In genomic region chr1:48676376-48676775, GRCh38 we compare ENCODE assay signal across 27 cellular contexts.
"Had no signal": no experiment of that assay in that cellular context is flagged by ENCODE, and none has a peak within 500 bp of the region (broad histone marks: within the 10 kb centered on the region; RNA-seq: fewer than 3 reads in every experiment).

No MANE protein-coding gene starts in this region.

- H3K9me3 Mint-ChIP-seq: activated naive CD4-positive, alpha-beta T cell treated with anti-CD3 and anti-CD28 coated beads, Interleukin-2, amount 50 U/mL, for 72 hours; activated T-cell treated with anti-CD3 and anti-CD28 coated beads, Interleukin-2, amount 50 U/mL, for 72 hours; central memory CD8-positive, alpha-beta T cell; dendritic cell treated with granulocyte-macrophage colony-stimulating factor and Interleukin-4, amounts not matched to agents 40 ng/mL and 50 ng/mL, for 4 days; natural killer cell; neural progenitor cell had no signal

- DNase-seq: activated CD4-positive, alpha-beta T cell treated with anti-CD3 and anti-CD28 coated beads for 36 hours; activated CD4-positive, alpha-beta T cell treated with anti-CD3 and anti-CD28 coated beads, Interleukin-2, amount 50 U/mL, for 4 hours; activated CD4-positive, CD25-positive, alpha-beta regulatory T cell; activated naive CD4-positive, alpha-beta T cell; activated T-cell treated with anti-CD3 and anti-CD28 coated beads for 4 hours; activated T-cell treated with anti-CD3 and anti-CD28 coated beads, Interleukin-2, amount 50 U/mL, for 72 hours; effector CD4-positive, alpha-beta T cell; esophagus squamous epithelium; foreskin melanocyte; heart right ventricle; kidney glomerular epithelial cell; lower lobe of right lung; mesendoderm; natural killer cell; occipital lobe; stimulated activated CD4-positive, alpha-beta T cell treated with anti-CD3 and anti-CD28 coated beads, Interleukin-15, amount 100 ng/mL, for 24 hours; stimulated activated CD4-positive, alpha-beta T cell treated with anti-CD3 and anti-CD28 coated beads, Interleukin-2, amount 100 ng/mL, for 24 hours; stimulated activated naive CD4-positive, alpha-beta T cell; T1000; uterus had no signal

- H3K4me1 Mint-ChIP-seq: activated CD4-positive, alpha-beta T cell treated with anti-CD3 and anti-CD28 coated beads for 36 hours; central memory CD8-positive, alpha-beta T cell; natural killer cell had no signal

- H3K4me3 ChIP-seq: breast epithelium, esophagus squamous epithelium, heart right ventricle, lower lobe of right lung, neural progenitor cell, right atrium auricular region, transverse colon, uterus had no signal

- H3K27me3 ChIP-seq: breast epithelium, neural progenitor cell, right atrium auricular region, transverse colon, uterus had no signal

- H3K36me3 Mint-ChIP-seq: activated naive CD4-positive, alpha-beta T cell treated with anti-CD3 and anti-CD28 coated beads, Interleukin-2, amount 50 U/mL, for 72 hours; natural killer cell; neural progenitor cell had no signal

- H3K36me3 ChIP-seq: breast epithelium, esophagus squamous epithelium, heart right ventricle, lower lobe of right lung, neural progenitor cell, right atrium auricular region, transverse colon, uterus had no signal

- H3K4me3 Mint-ChIP-seq: activated CD4-positive, alpha-beta T cell treated with anti-CD3 and anti-CD28 coated beads for 36 hours; activated T-cell treated with anti-CD3 and anti-CD28 coated beads, Interleukin-2, amount 50 U/mL, for 72 hours; central memory CD8-positive, alpha-beta T cell; dendritic cell treated with granulocyte-macrophage colony-stimulating factor and Interleukin-4, amounts not matched to agents 40 ng/mL and 50 ng/mL, for 4 days; natural killer cell; neural progenitor cell had no signal

- H3K27ac Mint-ChIP-seq: activated CD4-positive, alpha-beta T cell treated with anti-CD3 and anti-CD28 coated beads for 36 hours; activated naive CD4-positive, alpha-beta T cell treated with anti-CD3 and anti-CD28 coated beads, Interleukin-2, amount 50 U/mL, for 72 hours; activated T-cell treated with anti-CD3 and anti-CD28 coated beads, Interleukin-2, amount 50 U/mL, for 72 hours; dendritic cell treated with granulocyte-macrophage colony-stimulating factor and Interleukin-4, amounts not matched to agents 40 ng/mL and 50 ng/mL, for 4 days; natural killer cell; neural progenitor cell had no signal
